ENCODE assay signal across 23 cellular contexts in genomic region chr1:208054485-208054884, GRCh38.
DNase-seq lines count a peak whose midpoint lies in the region; ATAC-seq, FAIRE-seq and TF ChIP-seq lines count a peak whose summit lies in the region.
"Had no signal": no experiment of that assay in that cellular context is flagged by ENCODE, and none has a peak within 500 bp of the region (broad histone marks: within the 10 kb centered on the region; RNA-seq: fewer than 3 reads in every experiment).

No MANE protein-coding gene starts in this region.

- no peak overlapping the region for H2BK15ac ChIP-seq in H1 (ENCODE audit: low read length)

- H3K9me3 ChIP-seq in PC-3 (ENCODE audit: low read length) (no peaks in the 10 kb centered on the region), H1 (ENCODE audit: insufficient read depth in 2 of 2, low read depth in 1 of 2, low read length in 1 of 2) (no peaks in the 10 kb centered on the region)
- H3K9me3 ChIP-seq: HAP-1, spleen had no signal

- WGBS in H1 (ENCODE audit: extremely low coverage in 1 of 2, insufficient coverage in 1 of 2, insufficient read length in 1 of 2, insufficient replicate concordance in 2 of 2, low coverage in 1 of 2, low lambda C conversion rate in 2 of 2, missing lambda C conversion rate in 1 of 2), 2 experiments = 91% methylated on average over 6 of the region's 6 CpGs; no CpG with 5 or more reads in 1 of the 2 experiments

- H3K27ac ChIP-seq in PC-3 (ENCODE audit: low read length) (no peak overlapping the region), H1 (ENCODE audit: low read depth, low read length) (no peak overlapping the region)
- H3K27ac ChIP-seq: RWPE1, spleen had no signal

- no peak for TF ChIP-seq EP300 in H1 (IDR thresholded peaks at IDR 0.05; ENCODE audit: borderline replicate concordance in 1 of 2, low read depth in 2 of 2, low read length in 2 of 2)

- H3K4me1 ChIP-seq in PC-3 (ENCODE audit: insufficient read depth, low read length) (peaks cover 1% of the 10 kb centered on the region), H1 (replicated peaks in 1 of 4; ENCODE audit: control insufficient read depth in 3 of 4, insufficient read depth in 4 of 4, low read length in 3 of 4) (peaks cover 0 to 5% (median 4%) of the 10 kb centered on the region in 4 experiments; a peak in 6 of 7 replicates)
- H3K4me1 ChIP-seq: HAP-1, spleen had no signal

- DNase-seq in EH (ENCODE audit: low read depth) (peak; percentile 16), PC-3 (peak; percentile 48), H1 (ENCODE audit: low read depth in 1 of 2, low spot score in 2 of 2) (no peak), posterior vena cava (ENCODE audit: low spot score) (peak; percentile 13), NCI-H748 treated with DMSO at 0.1 percent for 48 hours (lab: John Stamatoyannopoulos, UW) (no peak), NCI-H2171 treated with DMSO at 0.1 percent for 48 hours (lab: John Stamatoyannopoulos, UW) (no peak), ACHN (no peak)
- DNase-seq: activated CD4-positive, alpha-beta memory T cell treated with anti-CD3 and anti-CD28 coated beads for 36 hours; activated CD8-positive, alpha-beta memory T cell treated with anti-CD3 and anti-CD28 coated beads, Interleukin-2, amount 50 U/mL, for 48 hours; anterior cingulate cortex; midbrain; naive thymus-derived CD8-positive, alpha-beta T cell; NCI-H2029; NCI-H526; spleen; stimulated activated CD4-positive, alpha-beta T cell treated with anti-CD3 and anti-CD28 coated beads, Interleukin-2, amount 100 ng/mL, for 48 hours; substantia nigra; T-helper 1 cell had no signal

- CTCF ChIA-PET in PC-3 (lab: Charles Lee) = no interaction called here
- CTCF ChIA-PET in H1 (lab: Charles Lee; ENCODE audit: partially characterized antibody) = interaction anchor here (0.8 to 3.3 kb wide), 7 partner anchors 9 to 179 kb away, joined by 3 to 16 read pairs (median 4); no protein-coding TSS in a partner anchor

- no peaks in the 10 kb centered on the region for H3F3A ChIP-seq in PC-3 (ENCODE audit: low read length, unreplicated experiment)

- H2BK120ac ChIP-seq in H1 (replicated peaks; ENCODE audit: low read depth, low read length) = no peak overlapping the region

- in situ Hi-C loops in ACHN (cut with HindIII; ENCODE audit: low pct_ligation_motif_present, low pct_unique_long_range_greater_than_20kb, low sequenced_read_pairs) = no loop called here

- no peak overlapping the region for H4K91ac ChIP-seq in H1 (replicated peaks; ENCODE audit: insufficient read length, low read length)

- H3K56ac ChIP-seq in H1 (replicated peaks; ENCODE audit: insufficient read length, low read depth, low read length) = no peak overlapping the region

- no peak overlapping the region for H3K23ac ChIP-seq in H1 (ENCODE audit: insufficient read length)

- TF ChIP-seq RAD21 in H1 (IDR thresholded peaks at IDR 0.05 in 1 of 2, conservative IDR thresholded peaks at IDR 0.05 in 1 of 2; ENCODE audit: low read depth in 2 of 2, low read length in 2 of 2) = no peak

- no peak overlapping the region for H2BK5ac ChIP-seq in H1 (ENCODE audit: low read depth, low read length)

- H3K18ac ChIP-seq in H1 (ENCODE audit: extremely low read depth, low read length) = no peak overlapping the region

- no peaks in the 10 kb centered on the region for H4K20me1 ChIP-seq in PC-3 (ENCODE audit: low read length)
- H4K20me1 ChIP-seq in H1 (replicated peaks in 1 of 2; ENCODE audit: control insufficient read depth in 1 of 2, insufficient read depth in 2 of 2, low read length in 2 of 2) = no peaks in the 10 kb centered on the region

- no peak overlapping the region for H2AK5ac ChIP-seq in H1 (ENCODE audit: low read depth, low read length)

- H2AFZ ChIP-seq in PC-3 (ENCODE audit: low read length) = no peak overlapping the region
- H2AFZ ChIP-seq in H1 (ENCODE audit: low read length) = no peak overlapping the region

- TF ChIP-seq POLR2A in H1 (IDR thresholded peaks at IDR 0.05; ENCODE audit: control extremely low read depth in 1 of 2, low read depth in 2 of 2, low read length in 2 of 2) = no peak

- ATAC-seq in PC-3 = no peak; the same call in 1 of the 2 replicates
- ATAC-seq: activated CD4-positive, CD25-positive, alpha-beta regulatory T cell treated with anti-CD3 and anti-CD28 coated beads, Interleukin-2, amount 50 U/mL, for 24 hours; activated T-helper 17 cell treated with anti-CD3 and anti-CD28 coated beads, Interleukin-2, amount 50 U/mL, for 72 hours; naive thymus-derived CD8-positive, alpha-beta T cell; stimulated activated memory B cell treated with anti-CD40 and anti-IgM and Interleukin-4, amounts not matched to agents 10 μg/mL and 1 μg/mL and 100 μg/mL, for 72 hours had no signal

- FAIRE-seq in H1 (lab: Jason Lieb, UNC) = no peak

- H3K4ac ChIP-seq in H1 (replicated peaks; ENCODE audit: insufficient read length, low read depth, low read length) = no peak overlapping the region

- no peak overlapping the region for H2BK12ac ChIP-seq in H1 (ENCODE audit: low read depth, low read length)

- intact Hi-C loops in PC-3 (cut with micrococcal nuclease) (no loop called here), posterior vena cava (cut with DNase I) (no loop called here)

- H3K79me1 ChIP-seq in H1 (ENCODE audit: low read depth, low read length) = no peaks in the 10 kb centered on the region

- no peaks in the 10 kb centered on the region for H3K9me2 ChIP-seq in PC-3 (replicated peaks; ENCODE audit: low read length)

- no peak for TF ChIP-seq CTCF in PC-3 (conservative IDR thresholded peaks at IDR 0.05; ENCODE audit: low read depth, low read length)
- no peak for TF ChIP-seq CTCF in H1 (IDR thresholded peaks at IDR 0.05; ENCODE audit: control extremely low read depth in 1 of 3, insufficient read depth in 1 of 3, low read depth in 1 of 3, low read length in 3 of 3)

- H3K23me2 ChIP-seq in H1 (ENCODE audit: low read depth, low read length) = no peaks in the 10 kb centered on the region

- BruUV-seq in PC-3 (replicated peaks; lab: Mats Ljungman, UMichigan) = no TSS peak

- no peaks in the 10 kb centered on the region for H3K27me3 ChIP-seq in PC-3 (ENCODE audit: low read length)
- no peaks in the 10 kb centered on the region for H3K27me3 ChIP-seq in H1 (replicated peaks in 1 of 4; ENCODE audit: control insufficient read depth in 3 of 4, extremely low read depth in 1 of 4, insufficient read depth in 3 of 4, low read length in 3 of 4)

- no peak overlapping the region for H3K14ac ChIP-seq in H1 (ENCODE audit: insufficient read length)

- H4K5ac ChIP-seq in H1 (ENCODE audit: insufficient read length, low read depth, low read length) = no peak overlapping the region

- H3K9ac ChIP-seq in PC-3 (ENCODE audit: low read length) (no peak overlapping the region), H1 (replicated peaks in 1 of 4; ENCODE audit: extremely low read depth in 1 of 4, low read depth in 3 of 4, low read length in 3 of 4) (no peak overlapping the region)

- H3K36me3 ChIP-seq in PC-3 (ENCODE audit: low read depth, low read length) (peaks cover 9% of the 10 kb centered on the region; the same call in 1 of the 2 replicates), H1 (ENCODE audit: control insufficient read depth in 2 of 4, insufficient read depth in 4 of 4, low read length in 3 of 4) (no peaks in the 10 kb centered on the region)
- H3K36me3 ChIP-seq: HAP-1 had no signal

- H3K4me2 ChIP-seq in PC-3 (ENCODE audit: low read length) (no peak overlapping the region), H1 (ENCODE audit: insufficient read depth in 1 of 2, low read depth in 2 of 2, low read length in 2 of 2) (no peak overlapping the region)

- POLR2A ChIA-PET in PC-3 (lab: Charles Lee; ENCODE audit: unreplicated experiment) = no interaction called here
- POLR2A ChIA-PET in H1 (lab: Charles Lee; ENCODE audit: partially characterized antibody) = no interaction called here

- H3K4me3 ChIP-seq in PC-3 (ENCODE audit: low read length) (no peak overlapping the region), H1 (ENCODE audit: extremely low read depth in 1 of 4, insufficient read depth in 2 of 4, low read depth in 3 of 4, low read length in 4 of 4) (no peak overlapping the region)
- H3K4me3 ChIP-seq: HAP-1, spleen had no signal

- H3K79me2 ChIP-seq in PC-3 (ENCODE audit: low read length) (no peaks in the 10 kb centered on the region), H1 (ENCODE audit: control insufficient read depth in 1 of 2, insufficient read depth in 2 of 2, low read length in 2 of 2) (no peaks in the 10 kb centered on the region)

- no peak overlapping the region for H4K8ac ChIP-seq in H1 (ENCODE audit: extremely low read depth, insufficient read depth, low read length)

- no peak overlapping the region for H2BK20ac ChIP-seq in H1 (ENCODE audit: low read length)

TF ChIP-seq in H1, 55 proteins besides CTCF, POLR2A, EP300 and RAD21:
- TF ChIP-seq KDM1A (IDR thresholded peaks at IDR 0.05; ENCODE audit: borderline replicate concordance, low read length) (peak; percentile 79; the same call in 1 of the 2 replicates), SIRT6 (IDR thresholded peaks at IDR 0.05; ENCODE audit: low read length) (no peak)

Comparison
In these comparisons a context has a peak if more than half of its experiments do, and no peak if none do; other contexts are left out.
1. DNase-seq: peak in EH (single experiment), PC-3 (single experiment) and posterior vena cava (single experiment); none in H1 (0 of 2), NCI-H748 treated with DMSO at 0.1 percent for 48 hours (single experiment), NCI-H2171 treated with DMSO at 0.1 percent for 48 hours (single experiment) and ACHN (single experiment).